Comparison of ENCODE assay signal across 13 cellular contexts in genomic region chr1:9835404-9835757, GRCh38. TPM values are rescaled to one million over a fixed set of nuclear protein-coding genes. Genes with fewer than 3 reads are reported as not detected.
DNase-seq lines count a peak whose midpoint lies in the region; ATAC-seq and TF ChIP-seq lines count a peak whose summit lies in the region.
"Had no signal": no experiment of that assay in that cellular context is flagged by ENCODE, and none has a peak within 500 bp of the region (broad histone marks: within the 10 kb centered on the region; RNA-seq: fewer than 3 reads in every experiment).

No MANE protein-coding gene starts in this region.

- CTCF ChIA-PET in PC-3 (lab: Charles Lee), result no interaction called here

- no peaks in the 10 kb centered on the region for H3K9me2 ChIP-seq in PC-3 (replicated peaks; ENCODE audit: low read length)

- intact Hi-C loops in PC-3 (cut with micrococcal nuclease), result no loop called here
- intact Hi-C loops in mucosa of descending colon (cut with DNase I, micrococcal nuclease), result no loop called here

- no peak overlapping the region for H4K12ac ChIP-seq in trophoblast cell (ENCODE audit: low read depth, low read length)

- H3K79me2 ChIP-seq in PC-3 (ENCODE audit: low read length), result no peaks in the 10 kb centered on the region
- no peaks in the 10 kb centered on the region for H3K79me2 ChIP-seq in trophoblast cell (ENCODE audit: control insufficient read depth, insufficient read depth, low read length, poor library complexity)

- H3K9me3 Mint-ChIP-seq in endodermal cell, result no peaks in the 10 kb centered on the region

- H2AFZ ChIP-seq in PC-3 (ENCODE audit: low read length) (peak overlapping the region; percentile 46), trophoblast cell (ENCODE audit: insufficient read depth, low read length, poor library complexity) (no peak overlapping the region)

- H3K36me3 ChIP-seq in PC-3 (ENCODE audit: low read depth, low read length) (no peaks in the 10 kb centered on the region), endodermal cell (ENCODE audit: control insufficient read depth, insufficient read depth, low read length) (no peaks in the 10 kb centered on the region), mucosa of descending colon (ENCODE audit: low read depth) (no peaks in the 10 kb centered on the region), suprapubic skin (no peaks in the 10 kb centered on the region), trophoblast cell (ENCODE audit: control insufficient read depth in 1 of 2, insufficient read depth in 2 of 2, low read length in 2 of 2) (no peaks in the 10 kb centered on the region)

- peak overlapping the region; percentile 68 for H3K4me2 ChIP-seq in PC-3 (ENCODE audit: low read length)
- H3K4me2 ChIP-seq in trophoblast cell (ENCODE audit: low read length), result no peak overlapping the region

- peaks cover 2% of the 10 kb centered on the region for H3K27me3 Mint-ChIP-seq in endodermal cell (ENCODE audit: insufficient read depth)

- H3K9me3 ChIP-seq in PC-3 (ENCODE audit: low read length), result no peaks in the 10 kb centered on the region
- H3K9me3 ChIP-seq in endodermal cell (ENCODE audit: control insufficient read depth, low read length), result no peaks in the 10 kb centered on the region
- H3K9me3 ChIP-seq in mucosa of descending colon, result no peaks in the 10 kb centered on the region
- no peaks in the 10 kb centered on the region for H3K9me3 ChIP-seq in suprapubic skin
- H3K9me3 ChIP-seq in trophoblast cell (ENCODE audit: insufficient read depth, low read depth, low read length), result no peaks in the 10 kb centered on the region

- H3K27ac ChIP-seq in PC-3 (ENCODE audit: low read length) (peak overlapping the region; percentile 89), endodermal cell (ENCODE audit: low read depth, low read length) (peak overlapping the region; percentile 78), suprapubic skin (peak overlapping the region; percentile 64), trophoblast cell (ENCODE audit: low read depth, low read length) (no peak overlapping the region)

- peak overlapping the region; percentile 28 for H3K4me3 Mint-ChIP-seq in endodermal cell

- H3K9ac ChIP-seq in PC-3 (ENCODE audit: low read length), result peak overlapping the region; percentile 48; the same call in 1 of the 2 replicates
- H3K9ac ChIP-seq in endodermal cell (ENCODE audit: extremely low read depth, low read length, poor library complexity, severe bottlenecking), result no peak overlapping the region
- no peak overlapping the region for H3K9ac ChIP-seq in trophoblast cell (ENCODE audit: low read length)

- no peak overlapping the region for H4K91ac ChIP-seq in trophoblast cell (ENCODE audit: low read depth, low read length)

- H3K27me3 ChIP-seq in PC-3 (ENCODE audit: low read length) (no peaks in the 10 kb centered on the region), endodermal cell (ENCODE audit: control insufficient read depth, insufficient read depth, low read length, poor library complexity, severe bottlenecking) (no peaks in the 10 kb centered on the region), suprapubic skin (no peaks in the 10 kb centered on the region), trophoblast cell (ENCODE audit: insufficient read depth, low read length) (no peaks in the 10 kb centered on the region)

- no peaks in the 10 kb centered on the region for H3K79me1 ChIP-seq in trophoblast cell (ENCODE audit: low read length)

- H3K4me3 ChIP-seq in PC-3 (ENCODE audit: low read length) (no peak overlapping the region; the same call in 1 of the 2 replicates), endodermal cell (ENCODE audit: low read length) (no peak overlapping the region), mucosa of descending colon (no peak overlapping the region), suprapubic skin (no peak overlapping the region), trophoblast cell (ENCODE audit: low read depth, low read length) (no peak overlapping the region)

- H3F3A ChIP-seq in PC-3 (ENCODE audit: low read length, unreplicated experiment), result no peaks in the 10 kb centered on the region

- no peak overlapping the region for H3K18ac ChIP-seq in trophoblast cell (ENCODE audit: low read length)

- no peak for TF ChIP-seq POLR2A in suprapubic skin (IDR thresholded peaks at IDR 0.05)

- ATAC-seq in PC-3, result no peak
- peak; percentile 14 for ATAC-seq in mucosa of descending colon
- ATAC-seq in HG03139 (IDR thresholded peaks at IDR 0.05; ENCODE audit: unreplicated experiment), result no peak

- TF ChIP-seq CTCF in PC-3 (conservative IDR thresholded peaks at IDR 0.05; ENCODE audit: low read depth, low read length), result no peak
- no peak for TF ChIP-seq CTCF in endodermal cell (conservative IDR thresholded peaks at IDR 0.05)
- TF ChIP-seq CTCF in mucosa of descending colon (IDR thresholded peaks at IDR 0.05), result no peak
- TF ChIP-seq CTCF in suprapubic skin (IDR thresholded peaks at IDR 0.05), result no peak

- no peak overlapping the region for H2BK12ac ChIP-seq in trophoblast cell (ENCODE audit: low read length)

- 0 to 47% methylated on average over 1 to 9 of the region's 9 CpGs for WGBS in endodermal cell (ENCODE audit: insufficient coverage in 1 of 2, insufficient read length in 1 of 2), 2 experiments
- WGBS in suprapubic skin, result 32% methylated on average over 2 of the region's 9 CpGs
- WGBS in trophoblast cell (ENCODE audit: extremely low coverage, insufficient coverage, insufficient read length), result no CpG with 5 or more reads among the region's 9 CpGs

- BruUV-seq in PC-3 (replicated peaks; lab: Mats Ljungman, UMichigan), result no TSS peak

- no peak overlapping the region for H3K23ac ChIP-seq in trophoblast cell (ENCODE audit: low read length)

- H2AK5ac ChIP-seq in trophoblast cell (ENCODE audit: low read length), result no peak overlapping the region

- no peaks in the 10 kb centered on the region for H4K20me1 ChIP-seq in PC-3 (ENCODE audit: low read length)

- H3K14ac ChIP-seq in trophoblast cell (ENCODE audit: low read length), result no peak overlapping the region

- no peak overlapping the region for H2BK5ac ChIP-seq in trophoblast cell (ENCODE audit: low read depth, low read length, poor library complexity)

- H3K4me1 Mint-ChIP-seq in endodermal cell, result peaks cover 11% of the 10 kb centered on the region

- no peak overlapping the region for H2BK120ac ChIP-seq in trophoblast cell (ENCODE audit: insufficient read depth, low read length, poor library complexity)

- no peak for DNase-seq in PC-3
- DNase-seq in endodermal cell, result no peak
- DNase-seq in mucosa of descending colon, result peak in 2 of 3 donors; percentile 52 to 53
- DNase-seq in suprapubic skin (ENCODE audit: low spot score in 2 of 2), result no peak
- DNase-seq in D341Med (ENCODE audit: low spot score), result no peak
- no peak for DNase-seq in NCI-H524 (lab: John Stamatoyannopoulos, UW)
- DNase-seq in trophoblast cell, result no peak
- DNase-seq: activated CD4-positive, alpha-beta T cell treated with anti-CD3 and anti-CD28 coated beads, Interleukin-2, amount 50 U/mL, for 1 hour; activated T-cell treated with anti-CD3 and anti-CD28 coated beads, Interleukin-2, amount 50 U/mL, for 48 hours; effector memory CD4-positive, alpha-beta T cell; NCI-H1930; occipital lobe had no signal

- POLR2A ChIA-PET in PC-3 (lab: Charles Lee; ENCODE audit: unreplicated experiment), result no interaction called here

- H3K4me1 ChIP-seq in PC-3 (ENCODE audit: insufficient read depth, low read length) (peaks cover 30% of the 10 kb centered on the region), endodermal cell (ENCODE audit: control insufficient read depth, insufficient read depth, low read length) (peaks cover 7% of the 10 kb centered on the region), mucosa of descending colon (ENCODE audit: low read depth) (peaks cover 20% of the 10 kb centered on the region), suprapubic skin (peaks cover 43% of the 10 kb centered on the region), trophoblast cell (ENCODE audit: control insufficient read depth in 1 of 2, insufficient read depth in 2 of 2, low read length in 2 of 2) (no peaks in the 10 kb centered on the region)

- no peak overlapping the region for H3K4ac ChIP-seq in trophoblast cell (ENCODE audit: low read depth, low read length)

- peak overlapping the region; percentile 30 for H3K27ac Mint-ChIP-seq in endodermal cell

- TF ChIP-seq EP300 in suprapubic skin (IDR thresholded peaks at IDR 0.05), result no peak

- no peaks in the 10 kb centered on the region for H3K36me3 Mint-ChIP-seq in endodermal cell (ENCODE audit: low read depth)

- no peak overlapping the region for H4K8ac ChIP-seq in trophoblast cell (ENCODE audit: low read depth, low read length)

RNA-seq across cellular contexts. Expression of gene CLSTN1, which starts 11.6 kb away (rescaled TPM):
- 98.3 and 117 TPM in 2 replicates for total RNA-seq in PC-3 (2014; rRNA removed)
- total RNA-seq in endodermal cell, result 100 to 1,000 TPM in 1 of 2 donors, 10 to 100 TPM in 1; 96.6 to 116 TPM
- polyA plus RNA-seq in endodermal cell (2013, experiment 1 of 2), result 119 TPM
- 110 TPM for polyA plus RNA-seq in endodermal cell (2013, experiment 2 of 2)
- total RNA-seq in mucosa of descending colon, result 100 to 1,000 TPM; 166 to 275 (median 224) TPM
- 100 to 1,000 TPM; 118 to 202 (median 165) TPM for total RNA-seq in suprapubic skin
- 40.1 and 42.2 TPM in 2 replicates for polyA plus RNA-seq in trophoblast cell (2013)

Comparison
In these comparisons a context has a peak if more than half of its experiments do, and no peak if none do; other contexts are left out.
1. DNase-seq: peak in mucosa of descending colon (2 of 3); none in PC-3 (single experiment), endodermal cell (single experiment), suprapubic skin (0 of 2), D341Med (single experiment), NCI-H524 (0 of 2) and trophoblast cell (0 of 2).